Comparison of ENCODE assay signal across 8 cellular contexts in the genomic region with DNA sequence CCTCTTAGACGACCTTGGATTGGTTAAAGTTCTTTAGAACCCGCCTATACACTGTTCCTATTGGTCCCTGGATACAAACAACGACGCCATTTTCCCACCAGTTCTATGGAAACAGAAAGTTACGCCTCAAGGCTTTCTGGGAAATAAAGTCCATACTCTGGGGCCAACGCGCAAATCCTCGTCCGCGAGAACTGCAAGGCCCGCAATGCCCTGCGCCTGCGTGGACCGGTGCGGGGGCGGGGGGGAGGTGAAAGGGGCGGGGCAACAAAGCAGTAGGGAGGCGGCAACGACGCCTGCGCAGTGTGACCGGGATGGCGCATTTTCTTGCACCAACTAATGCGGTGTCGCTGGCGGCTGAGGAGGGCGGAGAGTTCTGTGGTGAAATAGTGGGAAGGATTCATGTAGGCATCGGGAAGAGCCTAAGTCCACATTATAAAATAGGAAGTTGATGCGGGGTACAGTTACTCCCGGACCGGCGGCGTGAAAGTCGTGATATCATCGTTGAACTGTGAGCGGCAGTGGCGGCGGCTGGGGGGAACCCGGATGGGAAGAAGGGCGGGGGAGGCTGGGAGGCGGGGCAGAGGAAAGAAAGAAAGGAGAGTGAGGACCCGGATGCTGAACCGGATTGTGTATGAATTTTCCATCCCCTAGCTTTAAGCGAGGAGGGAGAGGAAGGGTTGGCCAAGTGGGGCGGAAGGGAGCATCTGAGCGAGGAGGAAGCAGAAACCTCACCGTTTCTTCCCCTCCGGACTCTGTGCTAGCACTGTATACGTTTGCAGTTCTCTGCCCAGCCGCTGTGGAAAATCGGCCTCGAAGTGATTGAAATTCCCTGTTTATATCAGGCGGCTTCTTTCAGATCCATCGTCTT. TPM values are rescaled to one million over a fixed set of nuclear protein-coding genes. Genes with fewer than 3 reads are reported as not detected.
DNase-seq lines count a peak whose midpoint lies in the region; ATAC-seq and TF ChIP-seq lines count a peak whose summit lies in the region.

Gene GGPS1, plus strand, starts transcription at position 300 of the 868 bp plus-strand sequence. CDS start 6,695 bp downstream, outside the sequence.

- H3K9me3 ChIP-seq in upper lobe of left lung, result no peaks in the 10 kb centered on the region

- 1% methylated on average over 54 of the region's 54 CpGs for WGBS in upper lobe of left lung, 2 donors

- no peak for TF ChIP-seq EP300 in upper lobe of left lung (IDR thresholded peaks at IDR 0.05)

- H3K4me3 ChIP-seq in upper lobe of left lung, result peak within 1 kb of the TSS; percentile 67 to 96 (median 88)

- intact Hi-C loops in T-helper 1 cell treated with Interleukin-12 subunit alpha and Interleukin-12 subunit beta and Interleukin-4 antibody, amounts not matched to agents 30 ng/mL and 1 ng/mL, for 36 hours (cut with micrococcal nuclease), result loop anchor here (1.0 to 10.0 kb wide), 21 partner anchors 9 to 1466 kb away; partner anchors contain the start of genes B3GALNT2, COA6, ERO1B and LGALS8
- intact Hi-C loops in left cardiac atrium (cut with DNase I) (loop anchor here in 1 of 2 donors (5.0 kb wide), 2 partner anchors 76 to 89 kb away; no protein-coding TSS in a partner anchor), posterior vena cava (cut with DNase I) (loop anchor here in 1 of 2 donors (10.0 kb wide), 1 partner anchor 54 kb away; no protein-coding TSS in a partner anchor)

- TF ChIP-seq POLR2A in GM15510 (IDR thresholded peaks at IDR 0.05; ENCODE audit: borderline replicate concordance, extremely low read depth, insufficient read length) (peak; percentile 69), upper lobe of left lung (IDR thresholded peaks at IDR 0.05) (peak in 3 of 4 donors; percentile 71 to 88 (median 79))

- H3K4me1 ChIP-seq in upper lobe of left lung, result peaks cover 51 to 62% (median 54%) of the 10 kb centered on the region in 4 donors

- H3K27ac ChIP-seq in upper lobe of left lung, result peak within 1 kb of the TSS; percentile 95 to 97 (median 96)

- no peaks in the 10 kb centered on the region for H3K27me3 ChIP-seq in upper lobe of left lung

- ATAC-seq in HG02885 (IDR thresholded peaks at IDR 0.05; ENCODE audit: poor library complexity, unreplicated experiment), result peak; percentile 68
- ATAC-seq in left cardiac atrium, result peak; percentile 92 to 93
- peak; percentile 95 to 99 for ATAC-seq in upper lobe of left lung (ENCODE audit: low FRiP score in 2 of 2)

- TF ChIP-seq CTCF in upper lobe of left lung (IDR thresholded peaks at IDR 0.05), result peak in 2 of 6 experiments; percentile 3 to 35

- no peaks in the 10 kb centered on the region for H3K36me3 ChIP-seq in upper lobe of left lung

- DNase-seq in NCI-H1694 (lab: John Stamatoyannopoulos, UW) (peak; percentile 99), amniotic stem cell (lab: John Stamatoyannopoulos, UW) (peak; percentile 99), left cardiac atrium (peak; percentile 97), posterior vena cava (ENCODE audit: low spot score) (peak; percentile 99), upper lobe of left lung (peak; percentile 98 to 99)

RNA-seq across cellular contexts. Expression of gene GGPS1, which starts in this region (rescaled TPM):
- 27.1 and 31.5 TPM in 2 replicates for total RNA-seq in T-helper 1 cell treated with Interleukin-12 subunit alpha and Interleukin-12 subunit beta and Interleukin-4 antibody, amounts not matched to agents 30 ng/mL and 1 ng/mL, for 36 hours
- 10 to 100 TPM; 25.1 to 28.4 TPM for total RNA-seq in left cardiac atrium
- total RNA-seq in posterior vena cava, result 10 to 100 TPM; 30.8 to 36.9 TPM
- total RNA-seq in upper lobe of left lung, result 10 to 100 TPM in 4 of 6 donors, 1 to 10 TPM in 2; 5.0 to 32.6 (median 25.4) TPM

Comparison
In these comparisons a context has a peak if more than half of its experiments do, and no peak if none do; other contexts are left out.
1. Peak in every context shown above with its lines: DNase-seq, ATAC-seq, H3K4me3 ChIP-seq and H3K27ac ChIP-seq.